Comparison of ENCODE assay signal across 9 cellular contexts in genomic region chr14:56342419-56342901, GRCh38.
DNase-seq lines count a peak whose midpoint lies in the region; ATAC-seq lines count a peak whose summit lies in the region.
"Had no signal": no experiment of that assay in that cellular context is flagged by ENCODE, and none has a peak within 500 bp of the region (broad histone marks: within the 10 kb centered on the region; RNA-seq: fewer than 3 reads in every experiment).

No MANE protein-coding gene starts in this region.

- ATAC-seq in GM18502 (IDR thresholded peaks at IDR 0.05; ENCODE audit: poor library complexity, unreplicated experiment) (peak; percentile 64), HG03175 (IDR thresholded peaks at IDR 0.05; ENCODE audit: unreplicated experiment) (peak; percentile 54), GM18870 (IDR thresholded peaks at IDR 0.05; ENCODE audit: unreplicated experiment) (no peak), GM18520 (IDR thresholded peaks at IDR 0.05; ENCODE audit: unreplicated experiment) (no peak)

- peak; percentile 40 for DNase-seq in dedifferentiated amniotic fluid mesenchymal stem cell (ENCODE audit: extremely low spot score)
- DNase-seq in putamen (ENCODE audit: low spot score): peak; percentile 11
- DNase-seq in GM19240 (ENCODE audit: insufficient read length, low spot score): no peak
- no peak for DNase-seq in NCI-H82 (lab: John Stamatoyannopoulos, UW)
- DNase-seq: activated CD4-positive, alpha-beta T cell treated with anti-CD3 and anti-CD28 coated beads, Interleukin-2, amount 50 U/mL, for 4 hours had no signal

Comparison
In these comparisons a context has a peak if more than half of its experiments do, and no peak if none do; other contexts are left out.
1. ATAC-seq: peak in GM18502 (single experiment) and HG03175 (single experiment); none in GM18870 (single experiment) and GM18520 (single experiment).
2. DNase-seq: peak in dedifferentiated amniotic fluid mesenchymal stem cell (single experiment) and putamen (single experiment); none in GM19240 (single experiment) and NCI-H82 (single experiment).